9 cellular contexts compared by ENCODE assay signal in the genomic region with DNA sequence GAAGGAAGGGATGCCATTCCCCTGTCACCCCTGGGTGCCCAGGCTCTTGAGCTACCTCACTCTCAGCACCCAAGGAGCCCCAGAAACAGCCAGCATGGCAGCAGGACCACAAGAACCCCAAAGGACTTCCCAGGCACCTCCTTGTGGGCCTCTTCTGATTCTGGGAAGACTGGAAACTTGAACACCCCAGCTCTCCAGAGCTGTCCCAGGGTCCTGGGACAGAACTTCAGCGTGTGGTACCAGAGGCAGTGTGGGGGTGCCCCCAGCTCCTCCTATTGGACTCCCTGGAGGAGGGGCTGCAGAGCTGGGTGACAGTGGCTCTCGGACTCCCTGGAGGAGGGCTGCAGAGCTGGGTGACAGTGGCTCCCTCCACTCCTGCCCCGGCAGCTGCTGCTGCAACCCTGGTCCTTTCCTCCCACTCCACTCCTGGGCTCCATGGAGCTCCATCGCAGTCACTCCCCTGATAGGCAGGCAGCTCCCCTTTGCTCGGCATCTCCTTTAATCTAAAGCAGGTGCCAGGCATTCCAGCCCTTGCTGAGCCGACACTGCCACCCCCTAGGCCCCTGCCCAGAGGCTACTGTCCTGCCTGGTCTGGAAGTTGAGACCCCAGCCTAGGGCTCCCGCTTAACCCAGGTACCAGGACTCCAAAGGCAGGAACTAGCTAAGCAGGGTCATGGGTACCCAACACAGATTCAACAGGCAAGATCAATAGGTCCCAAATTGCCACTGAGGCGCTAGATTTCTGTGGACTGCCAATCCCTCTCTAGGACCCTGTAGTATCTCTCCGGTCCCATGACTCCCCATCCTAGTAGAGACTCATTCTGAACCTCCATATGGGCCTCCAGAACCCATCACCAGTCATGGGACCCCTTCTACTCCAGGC. TPM values are rescaled to one million over a fixed set of nuclear protein-coding genes. Genes with fewer than 3 reads are reported as not detected.
DNase-seq lines count a peak whose midpoint lies in the region; ATAC-seq lines count a peak whose summit lies in the region.
"Had no signal": no experiment of that assay in that cellular context is flagged by ENCODE, and none has a peak within 500 bp of the region (broad histone marks: within the 10 kb centered on the region; RNA-seq: fewer than 3 reads in every experiment).

No MANE protein-coding gene starts in this region.

- peak overlapping the region; percentile 84 for H3K27ac Mint-ChIP-seq in activated naive CD8-positive, alpha-beta T cell treated with anti-CD3 and anti-CD28 coated beads, Interleukin-2, amount 50 U/mL, for 24 hours
- H3K27ac Mint-ChIP-seq in stimulated activated effector memory CD8-positive, alpha-beta T cell treated with anti-CD3 and anti-CD28 coated beads, Interleukin-12 subunit alpha, Interleukin-12 subunit beta, amount 100 ng/mL, for 72 hours, result peak overlapping the region; percentile 94

- peaks cover 48% of the 10 kb centered on the region for H3K4me1 ChIP-seq in iPS-15b (ENCODE audit: control insufficient read depth, insufficient read depth, low read length)

- H3K9ac ChIP-seq in iPS-15b (ENCODE audit: low read depth, low read length), result peak overlapping the region; percentile 39

- no peak for ATAC-seq in activated naive CD8-positive, alpha-beta T cell treated with anti-CD3 and anti-CD28 coated beads, Interleukin-2, amount 50 U/mL, for 24 hours
- ATAC-seq in stimulated activated effector memory CD8-positive, alpha-beta T cell treated with anti-CD3 and anti-CD28 coated beads, Interleukin-12 subunit alpha, Interleukin-12 subunit beta, amount 100 ng/mL, for 72 hours, result no peak
- ATAC-seq in GM18873 (IDR thresholded peaks at IDR 0.05; ENCODE audit: low FRiP score, unreplicated experiment) (no peak), GM21515 (IDR thresholded peaks at IDR 0.05; ENCODE audit: unreplicated experiment) (no peak), HG03025 (IDR thresholded peaks at IDR 0.05; ENCODE audit: low FRiP score, unreplicated experiment) (no peak), HG02610 (IDR thresholded peaks at IDR 0.05; ENCODE audit: unreplicated experiment) (no peak)

- H3K9me3 Mint-ChIP-seq in activated naive CD8-positive, alpha-beta T cell treated with anti-CD3 and anti-CD28 coated beads, Interleukin-2, amount 50 U/mL, for 24 hours, result no peaks in the 10 kb centered on the region
- no peaks in the 10 kb centered on the region for H3K9me3 Mint-ChIP-seq in stimulated activated effector memory CD8-positive, alpha-beta T cell treated with anti-CD3 and anti-CD28 coated beads, Interleukin-12 subunit alpha, Interleukin-12 subunit beta, amount 100 ng/mL, for 72 hours

- DNase-seq in H7, result peak; percentile 32
- DNase-seq in activated naive CD8-positive, alpha-beta T cell treated with anti-CD3 and anti-CD28 coated beads, Interleukin-2, amount 50 U/mL, for 24 hours, result no peak
- no peak for DNase-seq in stimulated activated effector memory CD8-positive, alpha-beta T cell treated with anti-CD3 and anti-CD28 coated beads, Interleukin-12 subunit alpha, Interleukin-12 subunit beta, amount 100 ng/mL, for 72 hours (ENCODE audit: low spot score in 2 of 2)

- H3K4me3 Mint-ChIP-seq in activated naive CD8-positive, alpha-beta T cell treated with anti-CD3 and anti-CD28 coated beads, Interleukin-2, amount 50 U/mL, for 24 hours, result peak overlapping the region; percentile 84
- peak overlapping the region; percentile 90 for H3K4me3 Mint-ChIP-seq in stimulated activated effector memory CD8-positive, alpha-beta T cell treated with anti-CD3 and anti-CD28 coated beads, Interleukin-12 subunit alpha, Interleukin-12 subunit beta, amount 100 ng/mL, for 72 hours

- H3K36me3 ChIP-seq in H7 (replicated peaks; ENCODE audit: control insufficient read depth, insufficient read depth, low read length) (no peaks in the 10 kb centered on the region), iPS-15b (ENCODE audit: control insufficient read depth, insufficient read depth, low read length) (peaks cover 3% of the 10 kb centered on the region)

- H3K4me3 ChIP-seq in H7 (ENCODE audit: insufficient read depth, low read depth, low read length) (no peak overlapping the region), iPS-15b (ENCODE audit: low read depth, low read length) (peak overlapping the region; percentile 93)

- no peaks in the 10 kb centered on the region; the same call in 1 of the 2 replicates for H3K27me3 ChIP-seq in H7 (ENCODE audit: control insufficient read depth, insufficient read depth, low read length)
- peaks cover 5% of the 10 kb centered on the region for H3K27me3 ChIP-seq in iPS-15b (ENCODE audit: control insufficient read depth, insufficient read depth, low read length)

- H3K4me1 Mint-ChIP-seq in activated naive CD8-positive, alpha-beta T cell treated with anti-CD3 and anti-CD28 coated beads, Interleukin-2, amount 50 U/mL, for 24 hours, result peaks cover 72% of the 10 kb centered on the region
- H3K4me1 Mint-ChIP-seq in stimulated activated effector memory CD8-positive, alpha-beta T cell treated with anti-CD3 and anti-CD28 coated beads, Interleukin-12 subunit alpha, Interleukin-12 subunit beta, amount 100 ng/mL, for 72 hours, result peaks cover 81% of the 10 kb centered on the region

- no peaks in the 10 kb centered on the region for H3K9me3 ChIP-seq in iPS-15b (ENCODE audit: control insufficient read depth, insufficient read depth, low read length)

- H3K27me3 Mint-ChIP-seq in activated naive CD8-positive, alpha-beta T cell treated with anti-CD3 and anti-CD28 coated beads, Interleukin-2, amount 50 U/mL, for 24 hours, result no peaks in the 10 kb centered on the region

- H3K36me3 Mint-ChIP-seq in activated naive CD8-positive, alpha-beta T cell treated with anti-CD3 and anti-CD28 coated beads, Interleukin-2, amount 50 U/mL, for 24 hours (ENCODE audit: low read depth), result no peaks in the 10 kb centered on the region
- H3K36me3 Mint-ChIP-seq in stimulated activated effector memory CD8-positive, alpha-beta T cell treated with anti-CD3 and anti-CD28 coated beads, Interleukin-12 subunit alpha, Interleukin-12 subunit beta, amount 100 ng/mL, for 72 hours, result peaks cover 18% of the 10 kb centered on the region

RNA-seq across cellular contexts. Expression of gene BCL9L, which starts 2.7 kb away (rescaled TPM):
- 15.8 and 18.5 TPM in 2 replicates for total RNA-seq in H7 (2014; rRNA removed; shearing (Covaris generic))

RNA-seq across cellular contexts. Expression of gene UPK2, which starts 33.1 kb away (rescaled TPM):
- 0.21 TPM in 1 of 2 replicates, not detected in the other for total RNA-seq in H7 (2014; rRNA removed; shearing (Covaris generic))
- total RNA-seq: sciatic nerve had no signal

RNA-seq across cellular contexts. Expression of gene CXCR5, which starts 39.3 kb away (rescaled TPM):
- 0.04 TPM in 1 of 2 replicates, not detected in the other for total RNA-seq in H7 (2014; rRNA removed; shearing (Covaris generic))

RNA-seq across cellular contexts. Expression of gene FOXR1, which starts 48.6 kb away (rescaled TPM):
- total RNA-seq in H7 (2014; rRNA removed; shearing (Covaris generic)), result not detected in 2 replicates
- total RNA-seq: sciatic nerve had no signal
